Comparison of ENCODE assay signal across 7 cellular contexts in the genomic region with DNA sequence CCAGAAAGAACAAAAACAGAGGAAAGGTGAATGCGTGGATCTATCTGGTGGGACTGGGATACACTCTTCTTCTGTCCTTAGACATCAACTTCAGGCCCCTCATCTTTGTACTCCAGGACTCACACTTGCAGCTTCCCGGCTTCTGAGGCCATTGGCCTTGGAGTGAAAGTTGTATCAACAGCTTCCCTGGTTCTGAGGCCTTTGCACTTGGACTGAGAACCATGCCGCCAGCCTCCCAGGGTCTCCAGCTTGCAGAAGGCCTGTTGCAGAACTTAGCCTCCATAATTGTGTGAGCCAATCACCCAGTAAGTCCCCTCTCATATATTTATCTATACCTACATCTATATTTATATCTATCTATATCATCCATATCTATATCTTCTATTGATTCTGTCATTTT.
"Had no signal": no experiment of that assay in that cellular context is flagged by ENCODE, and none has a peak within 500 bp of the region (broad histone marks: within the 10 kb centered on the region; RNA-seq: fewer than 3 reads in every experiment).

No MANE protein-coding gene starts in this region.

- DNase-seq: IMR-90, KBM-7, KG1 had no signal

- H3K9ac ChIP-seq: KMS-11 had no signal

- H3K27ac ChIP-seq: HL-60, KMS-11 had no signal

- H3K4me2 ChIP-seq: KMS-11 had no signal

- ATAC-seq: HepG2 had no signal

- FAIRE-seq: HepG2, HTR-8/SVneo had no signal
